ENCODE assay signal across 15 cellular contexts in genomic region chr7:158424531-158424930, GRCh38.
"Had no signal": no experiment of that assay in that cellular context is flagged by ENCODE, and none has a peak within 500 bp of the region (broad histone marks: within the 10 kb centered on the region; RNA-seq: fewer than 3 reads in every experiment).

No MANE protein-coding gene starts in this region.

- H3K4me3 Mint-ChIP-seq: memory B cell, nephron had no signal

- H3K27me3 Mint-ChIP-seq: memory B cell had no signal

- H3K36me3 ChIP-seq: neutrophil, right atrium auricular region had no signal

- H3K4me1 ChIP-seq: right atrium auricular region had no signal

- H3K36me3 Mint-ChIP-seq: memory B cell had no signal

- H3K27me3 ChIP-seq: hepatocyte, neutrophil, right atrium auricular region had no signal

- H3K9me3 Mint-ChIP-seq: memory B cell, nephron had no signal

- H3K27ac ChIP-seq: coronary artery, hepatocyte, neutrophil, right atrium auricular region had no signal

- H3K4me1 Mint-ChIP-seq: memory B cell had no signal

- H3K4me3 ChIP-seq: coronary artery, hepatocyte, right atrium auricular region, smooth muscle cell had no signal

- H3K27ac Mint-ChIP-seq: memory B cell, nephron had no signal

- H3K4me2 ChIP-seq: hepatocyte, smooth muscle cell had no signal

- H3K9me3 ChIP-seq: neutrophil, right atrium auricular region had no signal

- ATAC-seq: left lobe of liver had no signal

- DNase-seq: effector CD4-positive, alpha-beta T cell; foreskin melanocyte; islet precursor cell; midbrain; stimulated activated CD4-positive, alpha-beta T cell treated with anti-CD3 and anti-CD28 coated beads, Interleukin-2, amount 100 ng/mL, for 48 hours; stimulated activated naive CD4-positive, alpha-beta T cell treated with Interleukin-2 at 50 U/mL for 16 hours; trophoblast cell had no signal
